ENCODE assay signal across 9 cellular contexts in the genomic region with DNA sequence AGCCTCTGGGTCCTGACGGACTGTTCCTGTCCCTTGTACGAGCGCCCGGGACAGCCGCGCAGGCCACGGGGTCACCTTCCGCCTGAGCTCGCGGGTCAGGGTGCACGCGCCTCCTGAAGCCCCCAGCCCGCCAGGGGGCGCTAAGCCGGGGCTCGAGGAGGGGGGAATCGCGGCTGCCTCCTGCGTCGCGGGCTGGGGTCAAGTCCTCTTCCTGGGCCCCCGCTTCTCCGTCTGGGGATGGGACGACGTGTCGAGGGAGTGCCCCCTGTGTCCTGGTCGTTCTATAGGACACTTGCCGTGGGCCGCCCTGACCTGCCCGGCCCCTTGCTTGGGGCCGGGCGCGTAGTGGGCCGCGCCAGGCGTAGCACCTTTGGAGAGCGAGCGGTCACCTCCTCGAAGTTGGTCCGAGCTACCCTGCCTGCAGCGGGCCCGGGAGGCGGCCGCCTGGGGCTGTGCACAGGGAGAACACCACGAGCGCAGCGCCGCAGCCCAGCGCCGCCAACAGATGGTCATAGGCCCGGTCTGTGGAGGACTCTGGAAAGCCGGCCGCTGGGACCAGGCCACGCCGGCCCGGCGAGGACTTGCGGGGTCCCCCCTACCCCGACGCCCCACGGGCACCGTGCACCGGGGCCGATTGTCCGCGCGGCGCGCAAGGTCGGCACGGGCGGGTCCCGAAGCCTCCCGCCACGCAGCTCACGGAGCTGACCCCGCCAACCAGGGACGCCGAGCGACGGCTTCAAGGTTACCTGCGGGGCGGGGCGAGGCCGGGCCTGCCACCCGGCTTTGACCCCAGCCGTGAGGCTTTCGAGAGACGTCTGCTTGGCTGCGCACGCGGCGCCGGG. TPM values are rescaled to one million over a fixed set of nuclear protein-coding genes. Genes with fewer than 3 reads are reported as not detected.
A peak's percentile ranks its signal among the peaks of the same experiment; 100 is the strongest.
DNase-seq lines count a peak whose midpoint lies in the region; ATAC-seq and TF ChIP-seq lines count a peak whose summit lies in the region.
"Had no signal": no experiment of that assay in that cellular context is flagged by ENCODE, and none has a peak within 500 bp of the region (broad histone marks: within the 10 kb centered on the region; RNA-seq: fewer than 3 reads in every experiment).

No MANE protein-coding gene starts in this region.

- H2BK15ac ChIP-seq in IMR-90 (ENCODE audit: low read depth, low read length), result no peak overlapping the region

- H3K79me1 ChIP-seq in IMR-90 (ENCODE audit: low read depth in 1 of 2, low read length in 2 of 2), result no peaks in the 10 kb centered on the region

- no peak overlapping the region for H2BK120ac ChIP-seq in IMR-90 (ENCODE audit: low read depth, low read length)

- H2AK9ac ChIP-seq in IMR-90 (replicated peaks; ENCODE audit: low read depth, low read length, poor library complexity), result no peak overlapping the region

- H4K8ac ChIP-seq in IMR-90 (ENCODE audit: low read depth in 2 of 2, low read length in 2 of 2), result no peak overlapping the region

- BruUV-seq in IMR-90 (replicated peaks; lab: Mats Ljungman, UMichigan), result no TSS peak

- in situ Hi-C loops in IMR-90 (cut with MboI; ENCODE audit: low sequenced_read_pairs), result no loop called here
- in situ Hi-C loops in SK-MEL-5 (cut with HindIII; ENCODE audit: low pct_unique_long_range_greater_than_20kb, low sequenced_read_pairs), result no loop called here

- H3K79me2 ChIP-seq in parathyroid adenoma, result no peaks in the 10 kb centered on the region

- H3K4ac ChIP-seq in IMR-90 (ENCODE audit: low read depth, low read length), result no peak overlapping the region

- H3K4me3 Mint-ChIP-seq in activated naive CD4-positive, alpha-beta T cell treated with anti-CD3 and anti-CD28 coated beads for 36 hours, result peak overlapping the region; percentile 63

- no peaks in the 10 kb centered on the region for H3K36me3 Mint-ChIP-seq in activated naive CD4-positive, alpha-beta T cell treated with anti-CD3 and anti-CD28 coated beads for 36 hours (ENCODE audit: low read depth)

- no peak overlapping the region for H2AK5ac ChIP-seq in IMR-90 (ENCODE audit: low read depth, low read length)

- H4K20me1 ChIP-seq in IMR-90 (ENCODE audit: insufficient read depth, low read length), result peaks cover 15% of the 10 kb centered on the region; the same call in 1 of the 2 replicates

- peak; percentile 58 for TF ChIP-seq CTCF in IMR-90 (conservative IDR thresholded peaks at IDR 0.05; ENCODE audit: low read depth, low read length)
- TF ChIP-seq CTCF in parathyroid adenoma (IDR thresholded peaks at IDR 0.05), result peak; percentile 61
- TF ChIP-seq CTCF in tibial artery (IDR thresholded peaks at IDR 0.05), result peak; percentile 77 to 84

- TF ChIP-seq POLR2A in IMR-90 (IDR thresholded peaks at IDR 0.05; ENCODE audit: low read depth, low read length), result no peak

- H3K27ac ChIP-seq in IMR-90 (ENCODE audit: insufficient read depth, low read length) (no peak overlapping the region), parathyroid adenoma (no peak overlapping the region), tibial artery (peak overlapping the region; percentile 50 to 61)
- H3K27ac ChIP-seq: epithelial cell of prostate had no signal

- peak overlapping the region; percentile 86 for H2AFZ ChIP-seq in IMR-90 (replicated peaks; ENCODE audit: low read length, poor library complexity)
- H2AFZ ChIP-seq in parathyroid adenoma, result peak overlapping the region; percentile 77

- H3K27me3 ChIP-seq in IMR-90 (ENCODE audit: control insufficient read depth, insufficient read depth, low read length), result peaks cover 85% of the 10 kb centered on the region
- H3K27me3 ChIP-seq in parathyroid adenoma (ENCODE audit: control insufficient read depth, insufficient read depth, low read length), result no peaks in the 10 kb centered on the region
- peaks cover 0 to 14% of the 10 kb centered on the region in 2 donors for H3K27me3 ChIP-seq in tibial artery

- no peak overlapping the region for H3K14ac ChIP-seq in IMR-90 (replicated peaks; ENCODE audit: low read depth, low read length)

- no peak overlapping the region for H3K56ac ChIP-seq in IMR-90 (ENCODE audit: extremely low read depth, insufficient read depth, low read length)

- H3K4me3 ChIP-seq in IMR-90 (ENCODE audit: insufficient read depth, low read depth, low read length), result peak overlapping the region; percentile 36
- peak overlapping the region; percentile 42 for H3K4me3 ChIP-seq in parathyroid adenoma (ENCODE audit: low read depth, low read length)
- peak overlapping the region; percentile 52 to 63 for H3K4me3 ChIP-seq in tibial artery

- ATAC-seq in IMR-90 (ENCODE audit: low read depth) (peak; percentile 16), Right ventricle myocardium inferior (peak; percentile 68), HG02885 (IDR thresholded peaks at IDR 0.05; ENCODE audit: poor library complexity, unreplicated experiment) (no peak)

- peaks cover 12% of the 10 kb centered on the region for H3K4me1 Mint-ChIP-seq in activated naive CD4-positive, alpha-beta T cell treated with anti-CD3 and anti-CD28 coated beads for 36 hours (ENCODE audit: low read depth)

- DNase-seq in EH (ENCODE audit: low read depth) (peak; percentile 40), IMR-90 (peak; percentile 12), SK-MEL-5 (ENCODE audit: low read depth, low spot score) (peak; percentile 10), Right ventricle myocardium inferior (ENCODE audit: missing footprints) (peak; percentile 89), tibial artery (peak; percentile 72 to 86)
- DNase-seq in activated naive CD4-positive, alpha-beta T cell treated with anti-CD3 and anti-CD28 coated beads for 36 hours, result peak; percentile 79

- H3K23ac ChIP-seq in IMR-90 (ENCODE audit: low read depth, low read length), result no peak overlapping the region

- dilution Hi-C loops in IMR-90 (cut with HindIII; ENCODE audit: low sequenced_read_pairs, unreplicated experiment), result no loop called here

- no peaks in the 10 kb centered on the region for H3K36me3 ChIP-seq in IMR-90 (ENCODE audit: control insufficient read depth, insufficient read depth, low read length)
- H3K36me3 ChIP-seq in parathyroid adenoma (ENCODE audit: control insufficient read depth, insufficient read depth, low read length), result no peaks in the 10 kb centered on the region
- no peaks in the 10 kb centered on the region for H3K36me3 ChIP-seq in tibial artery

- H3K9ac ChIP-seq in IMR-90 (ENCODE audit: low read depth, low read length), result no peak overlapping the region
- no peak overlapping the region for H3K9ac ChIP-seq in parathyroid adenoma

- H3K4me1 ChIP-seq in IMR-90 (ENCODE audit: control insufficient read depth, insufficient read depth, low read length) (peaks cover 3% of the 10 kb centered on the region), parathyroid adenoma (no peaks in the 10 kb centered on the region), tibial artery (peaks cover 4 to 58% (median 48%) of the 10 kb centered on the region in 4 donors)

- H4K91ac ChIP-seq in IMR-90 (ENCODE audit: insufficient read depth, low read depth, low read length), result no peak overlapping the region

- H3K18ac ChIP-seq in IMR-90 (ENCODE audit: low read depth, low read length), result no peak overlapping the region

- POLR2A ChIA-PET in IMR-90 (lab: Charles Lee; ENCODE audit: unreplicated experiment), result interaction anchor here (0.6 kb wide), 1 partner anchor 64 kb away, joined by 5 read pairs; no protein-coding TSS in a partner anchor

- no peak overlapping the region for H2BK5ac ChIP-seq in IMR-90 (ENCODE audit: low read depth, low read length, poor library complexity, severe bottlenecking)

- WGBS in IMR-90 (ENCODE audit: extremely low coverage in 2 of 2, insufficient read length in 1 of 2), 2 experiments, result 2% methylated on average over 58 of the region's 94 CpGs; no CpG with 5 or more reads in 1 of the 2 experiments

- intact Hi-C loops in IMR-90 (cut with micrococcal nuclease), result loop anchor here (5.0 to 10.0 kb wide), 2 partner anchors 233 to 476 kb away; no protein-coding TSS in a partner anchor
- intact Hi-C loops in activated naive CD4-positive, alpha-beta T cell treated with anti-CD3 and anti-CD28 coated beads for 36 hours (cut with micrococcal nuclease), result loop anchor here (1.0 to 5.0 kb wide), 4 partner anchors 172 to 303 kb away; partner anchors contain the start of genes EMSY, GVQW3 and THAP12
- intact Hi-C loops in Right ventricle myocardium inferior (cut with DNase I), result loop anchor here (1.0 to 10.0 kb wide), 5 partner anchors 26 to 466 kb away; partner anchors contain the start of gene LRRC32
- intact Hi-C loops in tibial artery (cut with DNase I; ENCODE audit: low total_unique reads), result loop anchor here (2.0 kb wide), 2 partner anchors 26 to 110 kb away; no protein-coding TSS in a partner anchor

- H3K4me2 ChIP-seq in IMR-90 (ENCODE audit: low read depth, low read length) (peak overlapping the region; percentile 60; the same call in 1 of the 2 replicates), parathyroid adenoma (ENCODE audit: low read length) (peak overlapping the region; percentile 69)

- CTCF ChIA-PET in IMR-90 (lab: Yijun Ruan, JAX), result interaction anchor here (0.6 to 2.2 kb wide), 10 partner anchors 8 to 368 kb away, joined by 3 to 14 read pairs (median 4); no protein-coding TSS in a partner anchor
- CTCF ChIA-PET in activated naive CD4-positive, alpha-beta T cell treated with anti-CD3 and anti-CD28 coated beads for 36 hours (lab: Charles Lee), result interaction anchor here (0.7 to 5.0 kb wide), 38 partner anchors 8 to 477 kb away, joined by 3 to 73 read pairs (median 6); no protein-coding TSS in a partner anchor

- H3K27ac Mint-ChIP-seq in activated naive CD4-positive, alpha-beta T cell treated with anti-CD3 and anti-CD28 coated beads for 36 hours, result no peak overlapping the region

- H3K9me3 ChIP-seq in IMR-90 (ENCODE audit: control insufficient read depth, insufficient read depth, low read length), result no peaks in the 10 kb centered on the region
- no peaks in the 10 kb centered on the region for H3K9me3 ChIP-seq in parathyroid adenoma (ENCODE audit: control insufficient read depth, low read length)
- H3K9me3 ChIP-seq in tibial artery, result no peaks in the 10 kb centered on the region

- H3K9me3 Mint-ChIP-seq in activated naive CD4-positive, alpha-beta T cell treated with anti-CD3 and anti-CD28 coated beads for 36 hours, result no peaks in the 10 kb centered on the region

- H3K9me1 ChIP-seq in IMR-90 (ENCODE audit: insufficient read depth, low read length), result no peaks in the 10 kb centered on the region

- H3K27me3 Mint-ChIP-seq in activated naive CD4-positive, alpha-beta T cell treated with anti-CD3 and anti-CD28 coated beads for 36 hours (ENCODE audit: low read depth), result peaks cover 56% of the 10 kb centered on the region

- no peak overlapping the region for H4K5ac ChIP-seq in IMR-90 (ENCODE audit: low read depth, low read length)

- no peak for TF ChIP-seq RAD21 in IMR-90 (IDR thresholded peaks at IDR 0.05; ENCODE audit: low read length)

- H2BK20ac ChIP-seq in IMR-90 (ENCODE audit: low read depth, low read length), result no peak overlapping the region

RNA-seq across cellular contexts. Expression of gene WNT11, which starts 2.7 kb away (rescaled TPM):
- total RNA-seq in IMR-90 (2012; rRNA removed) (not detected in 2 replicates), Right ventricle myocardium inferior (18.2 TPM)
- polyA plus RNA-seq in IMR-90 (2012; rRNA removed), result 0.10 TPM in 1 of 2 replicates, not detected in the other
- 0.02 and 0.04 TPM in 2 replicates for polyA plus RNA-seq in IMR-90 (2012; cell fraction: cytosol; rRNA removed)
- not detected in 2 replicates for polyA plus RNA-seq in IMR-90 (2012; cell fraction: nucleus; rRNA removed; ENCODE audit: low replicate concordance)
- total RNA-seq in SK-MEL-5 (2014; rRNA removed; shearing (Covaris generic)), result 0.08 and 0.16 TPM in 2 replicates
- 0.13 TPM in 1 of 2 replicates, not detected in the other for polyA plus RNA-seq in SK-MEL-5 (2015; cell fraction: cytosol; rRNA removed)
- 0.15 TPM in 1 of 2 replicates, not detected in the other for polyA plus RNA-seq in SK-MEL-5 (2015; cell fraction: nucleus; rRNA removed)
- not detected for total RNA-seq in activated naive CD4-positive, alpha-beta T cell treated with anti-CD3 and anti-CD28 coated beads for 36 hours

Comparison
In these comparisons a context has a peak if more than half of its experiments do, and no peak if none do; other contexts are left out.
1. DNase-seq: peak in every context shown above with its lines; median percentile 89 in Right ventricle myocardium inferior; 79 in activated naive CD4-positive, alpha-beta T cell treated with anti-CD3 and anti-CD28 coated beads for 36 hours; 79 in tibial artery; 40 in EH; 12 in IMR-90; 10 in SK-MEL-5.
2. H3K27ac ChIP-seq: peak in tibial artery (2 of 2); none in IMR-90 (single experiment) and parathyroid adenoma (single experiment).
3. RNA of gene WNT11, which starts 2.7 kb away (total RNA-seq): 18.2 TPM in Right ventricle myocardium inferior (single experiment); 0.08 to 0.16 TPM in SK-MEL-5, not detected in IMR-90 and not detected in activated naive CD4-positive, alpha-beta T cell treated with anti-CD3 and anti-CD28 coated beads for 36 hours; every median in the first group is over 10 times any median in the second.
4. Peak in every context shown above with its lines, with median percentiles within 50 percentile points of each other: H3K4me3 ChIP-seq and CTCF ChIP-seq.